Comparison of ENCODE assay signal across 9 cellular contexts in the genomic region with DNA sequence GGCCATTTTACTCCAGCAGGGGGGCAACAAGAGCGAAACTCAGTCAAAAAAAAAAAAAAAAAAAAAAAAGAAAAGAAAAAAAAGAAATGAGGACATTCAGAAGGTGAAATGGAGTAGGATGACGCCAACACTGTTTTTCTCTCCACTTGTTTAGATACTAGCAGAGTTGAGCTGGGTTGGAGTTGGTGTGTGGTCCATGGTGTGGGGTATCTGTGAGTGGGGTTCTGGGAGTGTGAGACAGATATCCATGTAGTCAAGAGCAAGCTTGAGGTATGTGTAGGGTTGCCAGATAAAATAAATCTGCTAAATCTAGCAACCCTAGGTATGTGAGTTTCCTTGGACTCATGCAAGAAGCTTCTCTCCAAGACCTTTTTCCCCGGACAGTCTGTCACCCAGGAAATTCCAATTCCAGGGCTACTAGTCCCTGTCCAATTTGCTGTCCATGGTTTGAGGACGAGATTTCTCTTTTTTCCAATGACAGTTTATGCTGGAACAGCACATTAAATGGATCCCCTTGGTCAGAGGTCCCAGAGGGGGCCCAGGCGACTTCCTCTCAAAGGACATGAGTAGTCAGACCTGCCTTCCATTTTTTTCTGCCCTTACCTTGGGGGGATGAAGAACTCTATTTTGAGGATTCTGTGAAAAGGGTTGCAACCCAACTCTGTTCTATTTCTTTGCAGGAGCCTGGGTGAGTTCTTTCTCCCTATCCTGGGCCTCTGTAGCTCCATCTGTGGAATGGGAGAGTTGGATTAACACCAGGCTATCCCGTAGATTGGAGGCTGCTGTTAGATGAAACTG. TPM values are rescaled to one million over a fixed set of nuclear protein-coding genes. Genes with fewer than 3 reads are reported as not detected.
DNase-seq lines count a peak whose midpoint lies in the region; ATAC-seq and TF ChIP-seq lines count a peak whose summit lies in the region.
"Had no signal": no experiment of that assay in that cellular context is flagged by ENCODE, and none has a peak within 500 bp of the region (broad histone marks: within the 10 kb centered on the region; RNA-seq: fewer than 3 reads in every experiment).

No MANE protein-coding gene starts in this region.

- H3K27ac ChIP-seq in osteoblast (ENCODE audit: low read depth, low read length), result no peak overlapping the region

- peak overlapping the region; percentile 76 to 91 (median 81) for H3K4me3 Mint-ChIP-seq in brain

- no peaks in the 10 kb centered on the region for H3K36me3 Mint-ChIP-seq in brain

- DNase-seq in MG63 (no peak), osteoblast (ENCODE audit: insufficient read length, low spot score, missing footprints) (peak; percentile 88), SW 1271 (lab: John Stamatoyannopoulos, UW) (no peak), C1 segment of cervical spinal cord (lab: John Stamatoyannopoulos, UW) (no peak)

- no peaks in the 10 kb centered on the region for H4K20me1 ChIP-seq in osteoblast (ENCODE audit: insufficient read depth, low read length)

- H3K4me3 ChIP-seq in GM08714 (ENCODE audit: low read length) (peak overlapping the region; percentile 65; the same call in 1 of the 2 replicates), MG63 (peak overlapping the region; percentile 82), osteoblast (ENCODE audit: insufficient read depth, low read length) (no peak overlapping the region)

- H3K27ac Mint-ChIP-seq in brain, result no peak overlapping the region

- H2AFZ ChIP-seq in osteoblast (ENCODE audit: low read length), result no peak overlapping the region

- H3K36me3 ChIP-seq in MG63 (peaks cover 3% of the 10 kb centered on the region; the same call in 1 of the 2 replicates), osteoblast (ENCODE audit: insufficient read depth, low read length) (no peaks in the 10 kb centered on the region)

- H3K27me3 Mint-ChIP-seq in brain, result peaks cover 75% of the 10 kb centered on the region

- TF ChIP-seq CTCF in brain (conservative IDR thresholded peaks at IDR 0.05), result no peak
- no peak for TF ChIP-seq CTCF in osteoblast (IDR thresholded peaks at IDR 0.05; ENCODE audit: extremely low read depth, low read depth, low read length)

- H3K4me1 Mint-ChIP-seq in brain, result peaks cover 40% of the 10 kb centered on the region

- H3K4me1 ChIP-seq in osteoblast (ENCODE audit: insufficient read depth, low read length), result peaks cover 24% of the 10 kb centered on the region

- H3K9me3 ChIP-seq in MG63 (no peaks in the 10 kb centered on the region), osteoblast (ENCODE audit: low read depth, low read length) (no peaks in the 10 kb centered on the region)

- no peaks in the 10 kb centered on the region for H3K79me2 ChIP-seq in osteoblast (ENCODE audit: insufficient read depth, low read length)

- H3K9me3 Mint-ChIP-seq in brain, result peaks cover 0 to 5% (median 0%) of the 10 kb centered on the region in 5 experiments

- no peak for ATAC-seq in GM18907 (IDR thresholded peaks at IDR 0.05; ENCODE audit: unreplicated experiment)

- no peaks in the 10 kb centered on the region for H3K27me3 ChIP-seq in MG63
- H3K27me3 ChIP-seq in osteoblast (ENCODE audit: insufficient read depth, low read length), result peaks cover 25% of the 10 kb centered on the region

- H3K4me2 ChIP-seq in osteoblast (ENCODE audit: insufficient read depth, low read length), result peak overlapping the region; percentile 90

RNA-seq across cellular contexts. Expression of a gene that starts 2.1 kb away (rescaled TPM):
- total RNA-seq in MG63 (2014; rRNA removed; shearing (Covaris generic); ENCODE audit: low replicate concordance), result 0.03 and 0.94 TPM in 2 replicates
- 0.49 TPM for polyA plus RNA-seq in brain (ENCODE audit: insufficient read depth, low read depth, low replicate concordance)
- 0.59 and 0.72 TPM in 2 replicates for total RNA-seq in osteoblast
- polyA plus RNA-seq: neural cell had no signal

RNA-seq across cellular contexts. Expression of a gene that starts 19.6 kb away (rescaled TPM):
- not detected in 2 replicates for total RNA-seq in MG63 (2014; rRNA removed; shearing (Covaris generic); ENCODE audit: low replicate concordance)
- polyA plus RNA-seq in brain (ENCODE audit: insufficient read depth, low read depth, low replicate concordance), result 0.95 TPM
- total RNA-seq in osteoblast, result not detected in 2 replicates
- total RNA-seq: HT1080 had no signal
- polyA plus RNA-seq: neural cell had no signal
